Comparison of ENCODE assay signal across 8 cellular contexts in the genomic region with DNA sequence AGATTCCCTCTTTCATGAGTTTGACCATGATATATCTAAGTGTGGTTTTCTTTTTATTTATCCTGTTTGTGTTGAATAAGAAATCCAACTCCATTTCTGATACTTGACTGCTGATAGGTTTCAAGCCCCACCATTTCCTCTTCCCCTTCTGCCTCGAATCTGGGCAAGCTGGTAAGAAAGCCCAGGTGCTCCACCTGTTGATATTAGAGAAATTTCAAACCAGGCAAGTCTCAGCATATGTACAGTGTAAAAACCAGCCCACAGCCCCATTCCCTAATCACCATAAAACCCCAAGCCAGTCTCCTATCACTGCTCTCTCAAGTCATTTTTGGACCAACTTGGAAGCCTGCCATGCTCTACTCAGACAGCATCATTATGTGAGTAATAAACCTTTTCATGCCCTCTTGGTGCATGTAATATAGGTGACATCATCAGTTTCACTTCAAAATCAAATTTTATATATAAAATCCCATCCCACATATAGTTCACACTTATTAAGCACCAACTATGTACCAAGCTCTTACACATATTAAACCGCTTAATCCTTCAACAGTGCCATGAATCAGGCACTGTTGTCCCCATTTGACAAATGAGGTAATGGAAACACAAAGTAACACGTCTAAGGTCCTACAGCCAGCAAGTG. TPM values are rescaled to one million over a fixed set of nuclear protein-coding genes. Genes with fewer than 3 reads are reported as not detected.
A peak's percentile ranks its signal among the peaks of the same experiment; 100 is the strongest.
DNase-seq lines count a peak whose midpoint lies in the region; ATAC-seq and TF ChIP-seq lines count a peak whose summit lies in the region.

No MANE protein-coding gene starts in this region.

- H3K4me1 ChIP-seq in osteoblast (ENCODE audit: insufficient read depth, low read length) (peaks cover 32% of the 10 kb centered on the region), thyroid gland (peaks cover 0 to 5% of the 10 kb centered on the region in 2 donors)

- H3K36me3 ChIP-seq in osteoblast (ENCODE audit: insufficient read depth, low read length), result no peaks in the 10 kb centered on the region
- H3K36me3 ChIP-seq in thyroid gland, result no peaks in the 10 kb centered on the region

- no peak overlapping the region for H2AFZ ChIP-seq in osteoblast (ENCODE audit: low read length)

- WGBS in thyroid gland, 2 donors, result 73 to 82% methylated on average over 3 of the region's 3 CpGs

- peak overlapping the region; percentile 15 for H3K27ac ChIP-seq in osteoblast (ENCODE audit: low read depth, low read length)
- no peak overlapping the region for H3K27ac ChIP-seq in thyroid gland

- H3K9me3 ChIP-seq in osteoblast (ENCODE audit: low read depth, low read length), result no peaks in the 10 kb centered on the region
- no peaks in the 10 kb centered on the region for H3K9me3 ChIP-seq in thyroid gland

- H3K27me3 ChIP-seq in osteoblast (ENCODE audit: insufficient read depth, low read length) (no peaks in the 10 kb centered on the region), thyroid gland (no peaks in the 10 kb centered on the region)

- peaks cover 29% of the 10 kb centered on the region for H3K79me2 ChIP-seq in osteoblast (ENCODE audit: insufficient read depth, low read length)

- DNase-seq in EL (peak; percentile 86), LNCaP clone FGC (ENCODE audit: low read depth) (no peak), amniotic epithelial cell (ENCODE audit: low read depth) (peak; percentile 54), osteoblast (ENCODE audit: insufficient read length, low spot score, missing footprints) (no peak), epidermal melanocyte (ENCODE audit: insufficient read length, low spot score) (no peak), NCI-H526 treated with DMSO at 0.1 percent for 48 hours (lab: John Stamatoyannopoulos, UW) (no peak), thyroid gland (no peak)

- ATAC-seq in GM21515 (IDR thresholded peaks at IDR 0.05; ENCODE audit: unreplicated experiment), result no peak

- intact Hi-C loops in thyroid gland (cut with DNase I), result no loop called here

- 0 out of 2 replicates have a peak, but pooled peaks have one; percentile 8 for TF ChIP-seq CTCF in LNCaP clone FGC (IDR thresholded peaks at IDR 0.05; ENCODE audit: control insufficient read depth, extremely low read depth, insufficient read depth)
- no peak for TF ChIP-seq CTCF in osteoblast (IDR thresholded peaks at IDR 0.05; ENCODE audit: extremely low read depth, low read depth, low read length)
- TF ChIP-seq CTCF in thyroid gland (IDR thresholded peaks at IDR 0.05), result no peak

- peak overlapping the region; percentile 32 for H3K4me2 ChIP-seq in osteoblast (ENCODE audit: insufficient read depth, low read length)

- no peak for TF ChIP-seq POLR2A in thyroid gland (IDR thresholded peaks at IDR 0.05)

- H3K4me3 ChIP-seq in LNCaP clone FGC (ENCODE audit: low read depth, low read length) (no peak overlapping the region), osteoblast (ENCODE audit: insufficient read depth, low read length) (no peak overlapping the region), thyroid gland (replicated peaks in 1 of 3) (no peak overlapping the region)

- peaks cover 3% of the 10 kb centered on the region for H4K20me1 ChIP-seq in osteoblast (ENCODE audit: insufficient read depth, low read length)

RNA-seq across cellular contexts. Expression of a gene that starts 46.6 kb away (rescaled TPM):
- total RNA-seq in osteoblast, result 43.9 and 44.9 TPM in 2 replicates
- total RNA-seq in thyroid gland, result 100 to 1,000 TPM in 3 of 4 donors, 10 to 100 TPM in 1; 91.1 to 157 (median 129) TPM

Comparison
In these comparisons a context has a peak if more than half of its experiments do, and no peak if none do; other contexts are left out.
1. DNase-seq: peak in EL (single experiment) and amniotic epithelial cell (single experiment); none in LNCaP clone FGC (single experiment), osteoblast (single experiment), epidermal melanocyte (single experiment), NCI-H526 treated with DMSO at 0.1 percent for 48 hours (single experiment) and thyroid gland (0 of 2).